13 cellular contexts compared by ENCODE assay signal in genomic region chr10:2980791-2981360, GRCh38.
DNase-seq lines count a peak whose midpoint lies in the region; ATAC-seq, FAIRE-seq and TF ChIP-seq lines count a peak whose summit lies in the region.
"Had no signal": no experiment of that assay in that cellular context is flagged by ENCODE, and none has a peak within 500 bp of the region (broad histone marks: within the 10 kb centered on the region; RNA-seq: fewer than 3 reads in every experiment).

No MANE protein-coding gene starts in this region.

- no peaks in the 10 kb centered on the region for H3K9me3 ChIP-seq in GM12878 (replicated peaks; ENCODE audit: control insufficient read depth, insufficient read depth, low read length)
- H3K9me3 ChIP-seq in neural progenitor cell (ENCODE audit: low read depth), result no peaks in the 10 kb centered on the region
- H3K9me3 ChIP-seq: neutrophil, SJCRH30 had no signal

- H3K36me3 Mint-ChIP-seq in neural progenitor cell, result no peaks in the 10 kb centered on the region
- H3K36me3 Mint-ChIP-seq: activated naive CD4-positive, alpha-beta T cell treated with anti-CD3 and anti-CD28 coated beads, Interleukin-2, amount 50 U/mL, for 24 hours had no signal

- no TSS peak for BruUV-seq in GM12878 (replicated peaks; lab: Mats Ljungman, UMichigan)

- H3K9ac ChIP-seq in GM12878 (ENCODE audit: control insufficient read depth, insufficient read depth, low read length) (no peak overlapping the region), neural progenitor cell (no peak overlapping the region)

- ATAC-seq in HG03139 (IDR thresholded peaks at IDR 0.05; ENCODE audit: unreplicated experiment) (peak; percentile 51), GM12878 (peak; percentile 69)

- no peak for TF ChIP-seq CTCF in GM12878 (IDR thresholded peaks at IDR 0.05 in 2 of 3, conservative IDR thresholded peaks at IDR 0.05 in 1 of 3; ENCODE audit: control insufficient read depth in 2 of 3, extremely low read depth in 1 of 3, insufficient read depth in 1 of 3, low read depth in 3 of 3, low read length in 3 of 3)
- TF ChIP-seq CTCF in neural progenitor cell (IDR thresholded peaks at IDR 0.05), result no peak

- intact Hi-C loops in GM12878 (cut with micrococcal nuclease; ENCODE audit: unreplicated experiment), result no loop called here

- peaks cover 22% of the 10 kb centered on the region for H3K4me1 ChIP-seq in GM12878 (ENCODE audit: control insufficient read depth, insufficient read depth, low read length)
- H3K4me1 ChIP-seq in neural progenitor cell, result peaks cover 3% of the 10 kb centered on the region
- H3K4me1 ChIP-seq: SJCRH30 had no signal

- POLR2A ChIA-PET in GM12878 (lab: Charles Lee), result no interaction called here

- WGBS in GM12878 (ENCODE audit: insufficient coverage, insufficient replicate concordance, low lambda C conversion rate, missing lambda C conversion rate), result 19% methylated on average over 9 of the region's 10 CpGs

- FAIRE-seq in GM18507 (lab: Jason Lieb, UNC) (peak; percentile 76), GM12878 (lab: Jason Lieb, UNC) (no peak)

- H3K27me3 Mint-ChIP-seq in neural progenitor cell (ENCODE audit: insufficient read depth, low read depth), result peaks cover 10% of the 10 kb centered on the region

- no peak for DNase-seq in GM18507 (ENCODE audit: extremely low spot score, insufficient read length, low read depth)
- DNase-seq in GM12878 (ENCODE audit: low read depth, low spot score), result no peak
- no peak for DNase-seq in neural progenitor cell (ENCODE audit: low spot score)
- DNase-seq in AML-193 (lab: John Stamatoyannopoulos, UW), result no peak
- no peak for DNase-seq in GDM1 (lab: John Stamatoyannopoulos, UW)
- DNase-seq in NCI-H1105 (lab: John Stamatoyannopoulos, UW), result no peak
- DNase-seq in NCI-H2107 treated with DMSO at 0.1 percent for 48 hours (lab: John Stamatoyannopoulos, UW; ENCODE audit: unreplicated experiment), result no peak
- DNase-seq: activated CD4-positive, alpha-beta T cell treated with anti-CD3 and anti-CD28 coated beads for 1 hour; COR-L47; SJCRH30 had no signal

- RAD21 ChIA-PET in GM12878 (lab: Charles Lee; ENCODE audit: unreplicated experiment), result interaction anchor here (0.7 kb wide), 1 partner anchor 50 kb away, joined by 3 read pairs; no protein-coding TSS in a partner anchor

- no peak for TF ChIP-seq POLR2A in GM12878 (IDR thresholded peaks at IDR 0.05; ENCODE audit: low read depth, low read length)

- in situ Hi-C loops in GM12878 (cut with MboI), result no loop called here

- H4K20me1 ChIP-seq in GM12878 (ENCODE audit: control insufficient read depth, insufficient read depth), result no peaks in the 10 kb centered on the region
- no peaks in the 10 kb centered on the region for H4K20me1 ChIP-seq in neural progenitor cell (ENCODE audit: low read depth)

- no peak for TF ChIP-seq RAD21 in GM12878 (IDR thresholded peaks at IDR 0.05; ENCODE audit: insufficient read depth, low read depth, low read length)

- H3K9me3 Mint-ChIP-seq in neural progenitor cell, result no peaks in the 10 kb centered on the region
- H3K9me3 Mint-ChIP-seq: activated naive CD4-positive, alpha-beta T cell treated with anti-CD3 and anti-CD28 coated beads, Interleukin-2, amount 50 U/mL, for 24 hours had no signal

- H3K27me3 ChIP-seq in GM12878 (replicated peaks in 1 of 2; ENCODE audit: control insufficient read depth in 2 of 2, insufficient read depth in 2 of 2, low read length in 1 of 2) (no peaks in the 10 kb centered on the region; a peak in 1 of 4 replicates), neural progenitor cell (no peaks in the 10 kb centered on the region)
- H3K27me3 ChIP-seq: SJCRH30 had no signal

- H3F3A ChIP-seq in neural progenitor cell (ENCODE audit: low read depth), result no peaks in the 10 kb centered on the region

- peak in 1 of 2 experiments; percentile 66; a peak in 1 of 4 replicates for TF ChIP-seq EP300 in GM12878 (IDR thresholded peaks at IDR 0.05; ENCODE audit: borderline replicate concordance in 1 of 2, control insufficient read depth in 1 of 2, low read depth in 2 of 2, low read length in 2 of 2)

- H3K36me3 ChIP-seq in GM12878 (ENCODE audit: control insufficient read depth in 2 of 2, insufficient read depth in 2 of 2, low read length in 1 of 2) (no peaks in the 10 kb centered on the region), neural progenitor cell (no peaks in the 10 kb centered on the region)
- H3K36me3 ChIP-seq: neutrophil, SJCRH30 had no signal

- no peaks in the 10 kb centered on the region for H3K79me2 ChIP-seq in GM12878 (ENCODE audit: control insufficient read depth, insufficient read depth, low read length)
- no peaks in the 10 kb centered on the region for H3K79me2 ChIP-seq in neural progenitor cell (ENCODE audit: low read depth)

- peak overlapping the region; percentile 8 for H3K27ac Mint-ChIP-seq in neural progenitor cell
- H3K27ac Mint-ChIP-seq: activated naive CD4-positive, alpha-beta T cell treated with anti-CD3 and anti-CD28 coated beads, Interleukin-2, amount 50 U/mL, for 24 hours had no signal

- SMC1A ChIA-PET in GM12878 (lab: Charles Lee; ENCODE audit: uncharacterized antibody, unreplicated experiment), result no interaction called here

- H3K4me3 Mint-ChIP-seq in neural progenitor cell, result no peak overlapping the region
- H3K4me3 Mint-ChIP-seq: activated naive CD4-positive, alpha-beta T cell treated with anti-CD3 and anti-CD28 coated beads, Interleukin-2, amount 50 U/mL, for 24 hours had no signal

- H3K4me2 ChIP-seq in GM12878 (ENCODE audit: control insufficient read depth, insufficient read depth) (no peak overlapping the region), neural progenitor cell (no peak overlapping the region)

- H2AFZ ChIP-seq in GM12878 (ENCODE audit: control insufficient read depth, low read depth, low read length) (no peak overlapping the region), neural progenitor cell (replicated peaks) (no peak overlapping the region)

- H3K4me1 Mint-ChIP-seq in neural progenitor cell, result peaks cover 17% of the 10 kb centered on the region
- H3K4me1 Mint-ChIP-seq: activated naive CD4-positive, alpha-beta T cell treated with anti-CD3 and anti-CD28 coated beads, Interleukin-2, amount 50 U/mL, for 24 hours had no signal

- H3K27ac ChIP-seq in GM12878 (ENCODE audit: control insufficient read depth, insufficient read depth) (no peak overlapping the region), neural progenitor cell (no peak overlapping the region)
- H3K27ac ChIP-seq: neutrophil, SJCRH30 had no signal

- CTCF ChIA-PET in GM12878 (lab: Yijun Ruan, JAX), result interaction anchor here (1.6 kb wide), 1 partner anchor 33 kb away, joined by 6 read pairs; no protein-coding TSS in a partner anchor

- no peak overlapping the region for H3K4me3 ChIP-seq in GM12878
- H3K4me3 ChIP-seq in neural progenitor cell, result no peak overlapping the region
- H3K4me3 ChIP-seq: SJCRH30 had no signal

TF ChIP-seq in GM12878, 131 proteins besides CTCF, POLR2A, EP300 and RAD21:
- TF ChIP-seq ZNF384 (IDR thresholded peaks at IDR 0.05; ENCODE audit: borderline replicate concordance, low read depth, low read length) (0 out of 2 replicates have a peak, but pooled peaks have one; percentile 49), TCF12 (IDR thresholded peaks at IDR 0.05; ENCODE audit: low read depth, low read length) (0 out of 2 replicates have a peak, but pooled peaks have one; percentile 13), PAX5 (IDR thresholded peaks at IDR 0.05; ENCODE audit: borderline replicate concordance, low read depth, low read length) (peak; percentile 83), CREM (IDR thresholded peaks at IDR 0.05; ENCODE audit: low read depth) (no peak), BCL11A (IDR thresholded peaks at IDR 0.05; ENCODE audit: low read depth, low read length) (peak; percentile 56; the same call in 1 of the 2 replicates), RUNX3 (IDR thresholded peaks at IDR 0.05; ENCODE audit: low read length) (peak; percentile 69), MYC (IDR thresholded peaks at IDR 0.05; ENCODE audit: insufficient read depth, insufficient read length, insufficient replicate concordance, low read length, severe bottlenecking) (no peak)
- TF ChIP-seq, protein P1, sequence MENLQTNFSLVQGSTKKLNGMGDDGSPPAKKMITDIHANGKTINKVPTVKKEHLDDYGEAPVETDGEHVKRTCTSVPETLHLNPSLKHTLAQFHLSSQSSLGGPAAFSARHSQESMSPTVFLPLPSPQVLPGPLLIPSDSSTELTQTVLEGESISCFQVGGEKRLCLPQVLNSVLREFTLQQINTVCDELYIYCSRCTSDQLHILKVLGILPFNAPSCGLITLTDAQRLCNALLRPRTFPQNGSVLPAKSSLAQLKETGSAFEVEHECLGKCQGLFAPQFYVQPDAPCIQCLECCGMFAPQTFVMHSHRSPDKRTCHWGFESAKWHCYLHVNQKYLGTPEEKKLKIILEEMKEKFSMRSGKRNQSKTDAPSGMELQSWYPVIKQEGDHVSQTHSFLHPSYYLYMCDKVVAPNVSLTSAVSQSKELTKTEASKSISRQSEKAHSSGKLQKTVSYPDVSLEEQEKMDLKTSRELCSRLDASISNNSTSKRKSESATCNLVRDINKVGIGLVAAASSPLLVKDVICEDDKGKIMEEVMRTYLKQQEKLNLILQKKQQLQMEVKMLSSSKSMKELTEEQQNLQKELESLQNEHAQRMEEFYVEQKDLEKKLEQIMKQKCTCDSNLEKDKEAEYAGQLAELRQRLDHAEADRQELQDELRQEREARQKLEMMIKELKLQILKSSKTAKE (IDR thresholded peaks at IDR 0.05; ENCODE audit: low read depth, poor library complexity, severe bottlenecking), result peak; percentile 40
